ENCODE assay signal across 2 cellular contexts in the genomic region with DNA sequence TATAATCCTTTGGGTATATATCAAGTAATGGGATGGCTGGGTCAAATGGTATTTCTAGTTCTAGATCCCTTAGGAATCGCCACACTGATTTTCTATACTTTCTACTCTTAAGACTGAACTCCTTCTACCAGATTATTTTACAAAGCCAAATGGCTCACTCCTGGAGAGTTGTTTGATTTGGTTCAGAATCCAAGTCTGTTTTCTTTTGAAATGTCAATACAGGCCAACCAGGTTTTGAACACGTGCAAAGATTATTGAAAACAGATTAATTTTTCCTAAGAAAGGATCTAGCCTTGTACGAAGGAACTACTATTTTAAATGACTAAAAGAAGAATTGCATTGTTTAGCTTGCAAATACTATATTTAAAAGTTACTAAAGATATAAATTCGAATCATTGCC.
TF ChIP-seq lines count a peak whose summit lies in the region.

No MANE protein-coding gene starts in this region.

TF ChIP-seq in HepG2, 621 proteins besides CTCF, POLR2A, EP300 and RAD21 (continues in another document):
- TF ChIP-seq MAFK (conservative IDR thresholded peaks at IDR 0.05 in 1 of 2, IDR thresholded peaks at IDR 0.05 in 1 of 2; ENCODE audit: low read length in 2 of 2) (no peak), BCL6 (CRISPR knock-in tag; IDR thresholded peaks at IDR 0.05) (peak; percentile 31; the same call in 1 of the 2 replicates), ZFY (CRISPR knock-in tag; IDR thresholded peaks at IDR 0.05) (no peak), CENPX (CRISPR knock-in tag; IDR thresholded peaks at IDR 0.05) (no peak), MXD4 (CRISPR knock-in tag; IDR thresholded peaks at IDR 0.05) (no peak), KLF6 (CRISPR knock-in tag; IDR thresholded peaks at IDR 0.05) (no peak), GPN1 (CRISPR knock-in tag; IDR thresholded peaks at IDR 0.05; ENCODE audit: borderline replicate concordance) (no peak), REL (CRISPR knock-in tag; conservative IDR thresholded peaks at IDR 0.05) (no peak), FOXP1 (IDR thresholded peaks at IDR 0.05) (no peak), FOXP1 (CRISPR knock-in tag; IDR thresholded peaks at IDR 0.05) (peak; percentile 10; the same call in 1 of the 2 replicates), ZNF543 (CRISPR knock-in tag; IDR thresholded peaks at IDR 0.05) (no peak), AKAP8 (CRISPR knock-in tag; IDR thresholded peaks at IDR 0.05) (no peak), ZNF367 (CRISPR knock-in tag; IDR thresholded peaks at IDR 0.05; ENCODE audit: borderline replicate concordance) (no peak), MEIS1 (CRISPR knock-in tag; IDR thresholded peaks at IDR 0.05; ENCODE audit: borderline replicate concordance) (no peak), SOX13 (IDR thresholded peaks at IDR 0.05) (no peak), SOX13 (CRISPR knock-in tag; conservative IDR thresholded peaks at IDR 0.05 in 1 of 2, IDR thresholded peaks at IDR 0.05 in 1 of 2) (0 out of 4 replicates have a peak, but pooled peaks of 1 of the 2 experiments have one; percentile 26), ZSCAN9 (CRISPR knock-in tag; IDR thresholded peaks at IDR 0.05; ENCODE audit: borderline replicate concordance) (no peak)
- TF ChIP-seq, protein P1, sequence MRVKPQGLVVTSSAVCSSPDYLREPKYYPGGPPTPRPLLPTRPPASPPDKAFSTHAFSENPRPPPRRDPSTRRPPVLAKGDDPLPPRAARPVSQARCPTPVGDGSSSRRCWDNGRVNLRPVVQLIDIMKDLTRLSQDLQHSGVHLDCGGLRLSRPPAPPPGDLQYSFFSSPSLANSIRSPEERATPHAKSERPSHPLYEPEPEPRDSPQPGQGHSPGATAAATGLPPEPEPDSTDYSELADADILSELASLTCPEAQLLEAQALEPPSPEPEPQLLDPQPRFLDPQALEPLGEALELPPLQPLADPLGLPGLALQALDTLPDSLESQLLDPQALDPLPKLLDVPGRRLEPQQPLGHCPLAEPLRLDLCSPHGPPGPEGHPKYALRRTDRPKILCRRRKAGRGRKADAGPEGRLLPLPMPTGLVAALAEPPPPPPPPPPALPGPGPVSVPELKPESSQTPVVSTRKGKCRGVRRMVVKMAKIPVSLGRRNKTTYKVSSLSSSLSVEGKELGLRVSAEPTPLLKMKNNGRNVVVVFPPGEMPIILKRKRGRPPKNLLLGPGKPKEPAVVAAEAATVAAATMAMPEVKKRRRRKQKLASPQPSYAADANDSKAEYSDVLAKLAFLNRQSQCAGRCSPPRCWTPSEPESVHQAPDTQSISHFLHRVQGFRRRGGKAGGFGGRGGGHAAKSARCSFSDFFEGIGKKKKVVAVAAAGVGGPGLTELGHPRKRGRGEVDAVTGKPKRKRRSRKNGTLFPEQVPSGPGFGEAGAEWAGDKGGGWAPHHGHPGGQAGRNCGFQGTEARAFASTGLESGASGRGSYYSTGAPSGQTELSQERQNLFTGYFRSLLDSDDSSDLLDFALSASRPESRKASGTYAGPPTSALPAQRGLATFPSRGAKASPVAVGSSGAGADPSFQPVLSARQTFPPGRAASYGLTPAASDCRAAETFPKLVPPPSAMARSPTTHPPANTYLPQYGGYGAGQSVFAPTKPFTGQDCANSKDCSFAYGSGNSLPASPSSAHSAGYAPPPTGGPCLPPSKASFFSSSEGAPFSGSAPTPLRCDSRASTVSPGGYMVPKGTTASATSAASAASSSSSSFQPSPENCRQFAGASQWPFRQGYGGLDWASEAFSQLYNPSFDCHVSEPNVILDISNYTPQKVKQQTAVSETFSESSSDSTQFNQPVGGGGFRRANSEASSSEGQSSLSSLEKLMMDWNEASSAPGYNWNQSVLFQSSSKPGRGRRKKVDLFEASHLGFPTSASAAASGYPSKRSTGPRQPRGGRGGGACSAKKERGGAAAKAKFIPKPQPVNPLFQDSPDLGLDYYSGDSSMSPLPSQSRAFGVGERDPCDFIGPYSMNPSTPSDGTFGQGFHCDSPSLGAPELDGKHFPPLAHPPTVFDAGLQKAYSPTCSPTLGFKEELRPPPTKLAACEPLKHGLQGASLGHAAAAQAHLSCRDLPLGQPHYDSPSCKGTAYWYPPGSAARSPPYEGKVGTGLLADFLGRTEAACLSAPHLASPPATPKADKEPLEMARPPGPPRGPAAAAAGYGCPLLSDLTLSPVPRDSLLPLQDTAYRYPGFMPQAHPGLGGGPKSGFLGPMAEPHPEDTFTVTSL (CRISPR knock-in tag; IDR thresholded peaks at IDR 0.05; ENCODE audit: borderline replicate concordance): 0 out of 2 replicates have a peak, but pooled peaks have one; percentile 0
- TF ChIP-seq, protein P2, sequence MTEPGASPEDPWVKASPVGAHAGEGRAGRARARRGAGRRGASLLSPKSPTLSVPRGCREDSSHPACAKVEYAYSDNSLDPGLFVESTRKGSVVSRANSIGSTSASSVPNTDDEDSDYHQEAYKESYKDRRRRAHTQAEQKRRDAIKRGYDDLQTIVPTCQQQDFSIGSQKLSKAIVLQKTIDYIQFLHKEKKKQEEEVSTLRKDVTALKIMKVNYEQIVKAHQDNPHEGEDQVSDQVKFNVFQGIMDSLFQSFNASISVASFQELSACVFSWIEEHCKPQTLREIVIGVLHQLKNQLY (CRISPR knock-in tag; IDR thresholded peaks at IDR 0.05): peak; percentile 67; the same call in 1 of the 2 replicates
- TF ChIP-seq, protein P3, sequence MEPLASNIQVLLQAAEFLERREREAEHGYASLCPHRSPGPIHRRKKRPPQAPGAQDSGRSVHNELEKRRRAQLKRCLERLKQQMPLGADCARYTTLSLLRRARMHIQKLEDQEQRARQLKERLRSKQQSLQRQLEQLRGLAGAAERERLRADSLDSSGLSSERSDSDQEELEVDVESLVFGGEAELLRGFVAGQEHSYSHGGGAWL (CRISPR knock-in tag; IDR thresholded peaks at IDR 0.05): no peak
- TF ChIP-seq, protein P4, sequence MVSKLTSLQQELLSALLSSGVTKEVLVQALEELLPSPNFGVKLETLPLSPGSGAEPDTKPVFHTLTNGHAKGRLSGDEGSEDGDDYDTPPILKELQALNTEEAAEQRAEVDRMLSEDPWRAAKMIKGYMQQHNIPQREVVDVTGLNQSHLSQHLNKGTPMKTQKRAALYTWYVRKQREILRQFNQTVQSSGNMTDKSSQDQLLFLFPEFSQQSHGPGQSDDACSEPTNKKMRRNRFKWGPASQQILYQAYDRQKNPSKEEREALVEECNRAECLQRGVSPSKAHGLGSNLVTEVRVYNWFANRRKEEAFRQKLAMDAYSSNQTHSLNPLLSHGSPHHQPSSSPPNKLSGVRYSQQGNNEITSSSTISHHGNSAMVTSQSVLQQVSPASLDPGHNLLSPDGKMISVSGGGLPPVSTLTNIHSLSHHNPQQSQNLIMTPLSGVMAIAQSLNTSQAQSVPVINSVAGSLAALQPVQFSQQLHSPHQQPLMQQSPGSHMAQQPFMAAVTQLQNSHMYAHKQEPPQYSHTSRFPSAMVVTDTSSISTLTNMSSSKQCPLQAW (CRISPR knock-in tag; IDR thresholded peaks at IDR 0.05): no peak

TF ChIP-seq in SK-N-SH, 30 proteins besides CTCF, POLR2A, EP300 and RAD21:
- TF ChIP-seq, protein P5, sequence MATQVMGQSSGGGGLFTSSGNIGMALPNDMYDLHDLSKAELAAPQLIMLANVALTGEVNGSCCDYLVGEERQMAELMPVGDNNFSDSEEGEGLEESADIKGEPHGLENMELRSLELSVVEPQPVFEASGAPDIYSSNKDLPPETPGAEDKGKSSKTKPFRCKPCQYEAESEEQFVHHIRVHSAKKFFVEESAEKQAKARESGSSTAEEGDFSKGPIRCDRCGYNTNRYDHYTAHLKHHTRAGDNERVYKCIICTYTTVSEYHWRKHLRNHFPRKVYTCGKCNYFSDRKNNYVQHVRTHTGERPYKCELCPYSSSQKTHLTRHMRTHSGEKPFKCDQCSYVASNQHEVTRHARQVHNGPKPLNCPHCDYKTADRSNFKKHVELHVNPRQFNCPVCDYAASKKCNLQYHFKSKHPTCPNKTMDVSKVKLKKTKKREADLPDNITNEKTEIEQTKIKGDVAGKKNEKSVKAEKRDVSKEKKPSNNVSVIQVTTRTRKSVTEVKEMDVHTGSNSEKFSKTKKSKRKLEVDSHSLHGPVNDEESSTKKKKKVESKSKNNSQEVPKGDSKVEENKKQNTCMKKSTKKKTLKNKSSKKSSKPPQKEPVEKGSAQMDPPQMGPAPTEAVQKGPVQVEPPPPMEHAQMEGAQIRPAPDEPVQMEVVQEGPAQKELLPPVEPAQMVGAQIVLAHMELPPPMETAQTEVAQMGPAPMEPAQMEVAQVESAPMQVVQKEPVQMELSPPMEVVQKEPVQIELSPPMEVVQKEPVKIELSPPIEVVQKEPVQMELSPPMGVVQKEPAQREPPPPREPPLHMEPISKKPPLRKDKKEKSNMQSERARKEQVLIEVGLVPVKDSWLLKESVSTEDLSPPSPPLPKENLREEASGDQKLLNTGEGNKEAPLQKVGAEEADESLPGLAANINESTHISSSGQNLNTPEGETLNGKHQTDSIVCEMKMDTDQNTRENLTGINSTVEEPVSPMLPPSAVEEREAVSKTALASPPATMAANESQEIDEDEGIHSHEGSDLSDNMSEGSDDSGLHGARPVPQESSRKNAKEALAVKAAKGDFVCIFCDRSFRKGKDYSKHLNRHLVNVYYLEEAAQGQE (IDR thresholded peaks at IDR 0.05; ENCODE audit: low read depth, low read length): no peak
- TF ChIP-seq TEAD4 (IDR thresholded peaks at IDR 0.05; ENCODE audit: borderline replicate concordance, insufficient read depth) (no peak), ELF1 (IDR thresholded peaks at IDR 0.05) (no peak), RFX5 (IDR thresholded peaks at IDR 0.05; ENCODE audit: low read length) (no peak), RCOR1 (IDR thresholded peaks at IDR 0.05; ENCODE audit: low read length) (no peak), TAF1 (IDR thresholded peaks at IDR 0.05; ENCODE audit: borderline replicate concordance, low read depth, low read length) (no peak), GABPA (IDR thresholded peaks at IDR 0.05; ENCODE audit: low read depth) (no peak), SIN3A (IDR thresholded peaks at IDR 0.05; ENCODE audit: borderline replicate concordance, low read depth, low read length) (no peak), NFIC (IDR thresholded peaks at IDR 0.05; ENCODE audit: borderline replicate concordance) (no peak), MEF2A (IDR thresholded peaks at IDR 0.05; ENCODE audit: borderline replicate concordance, low read depth) (no peak), FOXM1 (IDR thresholded peaks at IDR 0.05; ENCODE audit: low read depth) (no peak)
- TF ChIP-seq, protein P6, sequence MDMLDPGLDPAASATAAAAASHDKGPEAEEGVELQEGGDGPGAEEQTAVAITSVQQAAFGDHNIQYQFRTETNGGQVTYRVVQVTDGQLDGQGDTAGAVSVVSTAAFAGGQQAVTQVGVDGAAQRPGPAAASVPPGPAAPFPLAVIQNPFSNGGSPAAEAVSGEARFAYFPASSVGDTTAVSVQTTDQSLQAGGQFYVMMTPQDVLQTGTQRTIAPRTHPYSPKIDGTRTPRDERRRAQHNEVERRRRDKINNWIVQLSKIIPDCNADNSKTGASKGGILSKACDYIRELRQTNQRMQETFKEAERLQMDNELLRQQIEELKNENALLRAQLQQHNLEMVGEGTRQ (IDR thresholded peaks at IDR 0.05; ENCODE audit: borderline replicate concordance, low read depth, low read length): no peak
- TF ChIP-seq, protein P7, sequence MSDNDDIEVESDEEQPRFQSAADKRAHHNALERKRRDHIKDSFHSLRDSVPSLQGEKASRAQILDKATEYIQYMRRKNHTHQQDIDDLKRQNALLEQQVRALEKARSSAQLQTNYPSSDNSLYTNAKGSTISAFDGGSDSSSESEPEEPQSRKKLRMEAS (IDR thresholded peaks at IDR 0.05; ENCODE audit: low read depth): no peak
